ENCODE assay signal across 8 cellular contexts in genomic region chr1:206505702-206506375, GRCh38. TPM values are rescaled to one million over a fixed set of nuclear protein-coding genes. Genes with fewer than 3 reads are reported as not detected.
DNase-seq lines count a peak whose midpoint lies in the region; ATAC-seq, FAIRE-seq and TF ChIP-seq lines count a peak whose summit lies in the region.

No MANE protein-coding gene starts in this region.

- CTCF ChIA-PET in A549 (lab: Yijun Ruan, JAX) = interaction anchor here (0.6 to 10.1 kb wide), 12 partner anchors 12 to 477 kb away, joined by 3 to 121 read pairs (median 3); no protein-coding TSS in a partner anchor
- CTCF ChIA-PET in activated CD8-positive, alpha-beta T cell treated with anti-CD3 and anti-CD28 coated beads for 36 hours (lab: Charles Lee) = interaction anchor here (1.0 to 4.0 kb wide), 12 partner anchors 8 to 158 kb away, joined by 3 to 21 read pairs (median 5); partner anchors contain the start of genes DYRK3 and IKBKE

- H3K27ac ChIP-seq in A549 (no peak overlapping the region), small intestine (ENCODE audit: low read depth in 1 of 2, low read length in 1 of 2) (no peak overlapping the region)

- peak overlapping the region; percentile 64 for H3K4me3 Mint-ChIP-seq in activated CD8-positive, alpha-beta T cell treated with anti-CD3 and anti-CD28 coated beads for 36 hours

- no peaks in the 10 kb centered on the region for H3K36me3 Mint-ChIP-seq in activated CD8-positive, alpha-beta T cell treated with anti-CD3 and anti-CD28 coated beads for 36 hours (ENCODE audit: low read depth)

- H3K4me1 ChIP-seq in A549 (peaks cover 25% of the 10 kb centered on the region), small intestine (ENCODE audit: control insufficient read depth in 2 of 2, insufficient read depth in 1 of 2, low read depth in 1 of 2, low read length in 1 of 2) (peaks cover 0 to 2% of the 10 kb centered on the region in 2 donors)

- no peaks in the 10 kb centered on the region for H3K9me3 Mint-ChIP-seq in activated CD8-positive, alpha-beta T cell treated with anti-CD3 and anti-CD28 coated beads for 36 hours

- TF ChIP-seq EP300 in A549 (IDR thresholded peaks at IDR 0.05) = no peak

- peaks cover 26% of the 10 kb centered on the region for H3K27me3 Mint-ChIP-seq in activated CD8-positive, alpha-beta T cell treated with anti-CD3 and anti-CD28 coated beads for 36 hours

- H3K4me1 Mint-ChIP-seq in activated CD8-positive, alpha-beta T cell treated with anti-CD3 and anti-CD28 coated beads for 36 hours (ENCODE audit: low read depth) = peaks cover 46% of the 10 kb centered on the region

- H3K36me3 ChIP-seq in GM06990 (ENCODE audit: control insufficient read depth, insufficient read depth, low read length) (no peaks in the 10 kb centered on the region), small intestine (ENCODE audit: control insufficient read depth in 2 of 2, insufficient read depth in 2 of 2, low read length in 2 of 2) (no peaks in the 10 kb centered on the region)

- TF ChIP-seq RAD21 in A549 (conservative IDR thresholded peaks at IDR 0.05 in 1 of 2, IDR thresholded peaks at IDR 0.05 in 1 of 2) = peak; percentile 27 to 49; a peak in 2 of 5 replicates

- peak in 1 of 2 experiments; percentile 58 for DNase-seq in A549 (ENCODE audit: low read depth in 1 of 2, low spot score in 1 of 2)
- no peak for DNase-seq in GM06990 (ENCODE audit: extremely low read depth, insufficient read length)
- no peak for DNase-seq in activated CD8-positive, alpha-beta T cell treated with anti-CD3 and anti-CD28 coated beads for 36 hours
- DNase-seq in iPS-NIHi7 (ENCODE audit: extremely low spot score) = peak; percentile 49
- no peak for DNase-seq in glomerular visceral epithelial cell (ENCODE audit: extremely low spot score)
- no peak for DNase-seq in small intestine
- DNase-seq in CD1c-positive myeloid dendritic cell (ENCODE audit: extremely low spot score) = no peak
- DNase-seq in stimulated activated CD4-positive, alpha-beta T cell treated with anti-CD3 and anti-CD28 coated beads, Interleukin-4, amount 100 ng/mL, for 4 hours = no peak

- no peak overlapping the region for H3K4me2 ChIP-seq in A549

- TF ChIP-seq CTCF in A549 (IDR thresholded peaks at IDR 0.05) = peak; percentile 43
- peak; percentile 58 for TF ChIP-seq CTCF in GM06990 (IDR thresholded peaks at IDR 0.05; ENCODE audit: insufficient read depth, low read length, poor library complexity, severe bottlenecking)
- TF ChIP-seq CTCF in activated CD8-positive, alpha-beta T cell treated with anti-CD3 and anti-CD28 coated beads for 36 hours (IDR thresholded peaks at IDR 0.05) = peak; percentile 43

- WGBS in A549 (ENCODE audit: missing lambda C conversion rate) = 53% methylated on average over 10 of the region's 10 CpGs
- WGBS in small intestine, 3 donors = 54 to 66% (median 54%) methylated on average over 10 of the region's 10 CpGs

- peak in 1 of 2 experiments; percentile 42; a peak in 3 of 6 replicates for ATAC-seq in A549
- ATAC-seq in activated CD8-positive, alpha-beta T cell treated with anti-CD3 and anti-CD28 coated beads for 36 hours = no peak

- no peak for TF ChIP-seq POLR2A in A549 (IDR thresholded peaks at IDR 0.05; ENCODE audit: low read length)

- FAIRE-seq in A549 (lab: Jason Lieb, UNC) (no peak), small intestine (lab: Jason Lieb, UNC) (no peak)

- H3K27me3 ChIP-seq in GM06990 (replicated peaks; ENCODE audit: control insufficient read depth, insufficient read depth, low read length) = no peaks in the 10 kb centered on the region
- peaks cover 0 to 3% of the 10 kb centered on the region in 2 donors for H3K27me3 ChIP-seq in small intestine (ENCODE audit: control insufficient read depth in 2 of 2, insufficient read depth in 2 of 2, low read length in 2 of 2)

- no peak overlapping the region for H3K4me3 ChIP-seq in A549
- H3K4me3 ChIP-seq in GM06990 (replicated peaks; ENCODE audit: low read depth, low read length) = peak overlapping the region; percentile 75; the same call in 1 of the 2 replicates
- H3K4me3 ChIP-seq in small intestine (ENCODE audit: low read depth in 1 of 2, low read length in 2 of 2) = no peak overlapping the region

- POLR2A ChIA-PET in A549 (lab: Yijun Ruan, JAX) = no interaction called here
- POLR2A ChIA-PET in activated CD8-positive, alpha-beta T cell treated with anti-CD3 and anti-CD28 coated beads for 36 hours (lab: Charles Lee) = interaction anchor here (0.8 to 1.9 kb wide), 7 partner anchors 28 to 80 kb away, joined by 3 to 8 read pairs (median 3); no protein-coding TSS in a partner anchor

- intact Hi-C loops in activated CD8-positive, alpha-beta T cell treated with anti-CD3 and anti-CD28 coated beads for 36 hours (cut with micrococcal nuclease) = loop anchor here (5.0 kb wide), 1 partner anchor 76 kb away; no protein-coding TSS in a partner anchor

- H3K9me3 ChIP-seq in A549 (no peaks in the 10 kb centered on the region), small intestine (ENCODE audit: control insufficient read depth, low read depth) (no peaks in the 10 kb centered on the region)

- no peak overlapping the region for H3K27ac Mint-ChIP-seq in activated CD8-positive, alpha-beta T cell treated with anti-CD3 and anti-CD28 coated beads for 36 hours

TF ChIP-seq in A549, 52 proteins besides CTCF, POLR2A, EP300 and RAD21:
- peak; percentile 25; the same call in 1 of the 3 replicates for TF ChIP-seq SMC3 (IDR thresholded peaks at IDR 0.05)
- no peak for TF ChIP-seq RNF2 (IDR thresholded peaks at IDR 0.05; ENCODE audit: borderline replicate concordance, low read depth)
TF ChIP-seq in A549: peak in this region for 1.

RNA-seq across cellular contexts. Expression of gene RASSF5, which starts 1.5 kb away (rescaled TPM):
- polyA plus RNA-seq in A549 (2011; rRNA removed) (2.0 and 2.2 TPM in 2 replicates), A549 (2017; fragmentation: RNase III; extraction: RNeasy Plus Mini Kit Qiagen cat#74134 plus additional on column Dnase treatment) (1.4 to 2.2 TPM (median 1.9 TPM) in 3 replicates), small intestine (1 to 10 TPM; 1.6 to 7.3 (median 3.2) TPM)
- polyA plus RNA-seq in A549 (2012; cell fraction: cytosol; rRNA removed) = 0.82 and 1.0 TPM in 2 replicates
- polyA plus RNA-seq in A549 (2012; cell fraction: nucleus; rRNA removed) = 1.1 and 1.2 TPM in 2 replicates
- 4.7 and 6.6 TPM in 2 replicates for polyA minus RNA-seq in A549 (2011; rRNA and poly(A)+ RNA removed)
- 100 to 1,000 TPM; 215 to 218 TPM for total RNA-seq in activated CD8-positive, alpha-beta T cell treated with anti-CD3 and anti-CD28 coated beads for 36 hours

RNA-seq across cellular contexts. Expression of gene IKBKE, which starts 35.6 kb away (rescaled TPM):
- polyA plus RNA-seq in A549 (2011; rRNA removed) (6.3 and 6.4 TPM in 2 replicates), A549 (2017; fragmentation: RNase III; extraction: RNeasy Plus Mini Kit Qiagen cat#74134 plus additional on column Dnase treatment) (6.3 to 7.2 TPM (median 6.8 TPM) in 3 replicates), small intestine (1 to 10 TPM; 4.1 to 8.7 (median 5.6) TPM)
- 8.7 and 9.4 TPM in 2 replicates for polyA plus RNA-seq in A549 (2012; cell fraction: cytosol; rRNA removed)
- polyA plus RNA-seq in A549 (2012; cell fraction: nucleus; rRNA removed) = 13.6 and 15.4 TPM in 2 replicates
- polyA minus RNA-seq in A549 (2011; rRNA and poly(A)+ RNA removed) = 10.5 and 11.4 TPM in 2 replicates
- total RNA-seq in activated CD8-positive, alpha-beta T cell treated with anti-CD3 and anti-CD28 coated beads for 36 hours = 10 to 100 TPM; 14.3 to 14.9 TPM
